16 cellular contexts compared by ENCODE assay signal in genomic region chr6:154239392-154239791, GRCh38.
A peak's percentile ranks its signal among the peaks of the same experiment; 100 is the strongest.
DNase-seq lines count a peak whose midpoint lies in the region; ATAC-seq and TF ChIP-seq lines count a peak whose summit lies in the region.
"Had no signal": no experiment of that assay in that cellular context is flagged by ENCODE, and none has a peak within 500 bp of the region (broad histone marks: within the 10 kb centered on the region; RNA-seq: fewer than 3 reads in every experiment).

No MANE protein-coding gene starts in this region.

- H3K9me3 ChIP-seq in neutrophil = no peaks in the 10 kb centered on the region
- no peaks in the 10 kb centered on the region for H3K9me3 ChIP-seq in testis
- H3K9me3 ChIP-seq: left ventricle myocardium inferior, tibial nerve had no signal

- TF ChIP-seq CTCF in neutrophil (IDR thresholded peaks at IDR 0.05) (no peak), testis (IDR thresholded peaks at IDR 0.05) (no peak)

- H3K4me1 Mint-ChIP-seq in activated naive CD8-positive, alpha-beta T cell (ENCODE audit: low read depth) = peaks cover 85% of the 10 kb centered on the region

- intact Hi-C loops in testis (cut with DNase I; ENCODE audit: low total_unique reads) = no loop called here

- H3K27ac ChIP-seq in neutrophil = peak overlapping the region; percentile 16
- no peak overlapping the region for H3K27ac ChIP-seq in testis
- H3K27ac ChIP-seq: left ventricle myocardium inferior, tibial nerve, VCaP had no signal

- peaks cover 23% of the 10 kb centered on the region for H3K36me3 Mint-ChIP-seq in activated naive CD8-positive, alpha-beta T cell
- H3K36me3 Mint-ChIP-seq: brain had no signal

- no peaks in the 10 kb centered on the region for H3K27me3 Mint-ChIP-seq in activated naive CD8-positive, alpha-beta T cell

- H3K27me3 ChIP-seq in neutrophil (no peaks in the 10 kb centered on the region), testis (no peaks in the 10 kb centered on the region)
- H3K27me3 ChIP-seq: tibial nerve had no signal

- 77 to 95% methylated on average over 7 of the region's 7 CpGs for WGBS in testis, 2 donors

- H3K27ac Mint-ChIP-seq in activated naive CD8-positive, alpha-beta T cell = peak overlapping the region; percentile 98
- H3K27ac Mint-ChIP-seq: activated T-helper 1 cell treated with anti-CD3 and anti-CD28 coated beads, Interleukin-12 subunit alpha, Interleukin-12 subunit beta, Interleukin-2, Interleukin-4 antibody, amounts not matched to agents 30 ng/mL and 10 ng/mL and 1 ng/mL, durations not matched to agents 14 hours and 24 hours and 36 hours; brain had no signal

- H3K4me3 ChIP-seq in neutrophil (ENCODE audit: low read depth in 1 of 2, low read length in 1 of 2) (no peak overlapping the region), testis (no peak overlapping the region)
- H3K4me3 ChIP-seq: left ventricle myocardium inferior, tibial nerve had no signal

- no peak for TF ChIP-seq POLR2A in testis (IDR thresholded peaks at IDR 0.05)

- H3K9me3 Mint-ChIP-seq in activated naive CD8-positive, alpha-beta T cell (ENCODE audit: low read depth) = no peaks in the 10 kb centered on the region
- H3K9me3 Mint-ChIP-seq: brain had no signal

- H3K4me3 Mint-ChIP-seq in activated naive CD8-positive, alpha-beta T cell = peak overlapping the region; percentile 61
- H3K4me3 Mint-ChIP-seq: activated T-helper 1 cell treated with anti-CD3 and anti-CD28 coated beads, Interleukin-12 subunit alpha, Interleukin-12 subunit beta, Interleukin-2, Interleukin-4 antibody, amounts not matched to agents 30 ng/mL and 10 ng/mL and 1 ng/mL, durations not matched to agents 14 hours and 24 hours and 36 hours; brain had no signal

- H3K4me1 ChIP-seq in neutrophil (ENCODE audit: control insufficient read depth in 1 of 2, insufficient read depth in 1 of 2, low read depth in 1 of 2, low read length in 1 of 2) (peaks cover 14 to 15% of the 10 kb centered on the region in 2 experiments), testis (no peaks in the 10 kb centered on the region)
- H3K4me1 ChIP-seq: left ventricle myocardium inferior, tibial nerve had no signal

- H3K36me3 ChIP-seq in neutrophil (peaks cover 20% of the 10 kb centered on the region), testis (ENCODE audit: low read depth, missing control alignments) (no peaks in the 10 kb centered on the region)
- H3K36me3 ChIP-seq: left ventricle myocardium inferior, tibial nerve had no signal

- DNase-seq in activated effector memory CD4-positive, alpha-beta T cell treated with anti-CD3 and anti-CD28 coated beads, Interleukin-2, amount 50 U/mL, for 16 hours = peak; percentile 72
- no peak for DNase-seq in activated effector memory CD4-positive, alpha-beta T cell treated with Interleukin-2 at 50 U/mL for 16 hours
- no peak for DNase-seq in testis
- DNase-seq in effector CD4-positive, alpha-beta T cell = no peak
- DNase-seq: left ventricle myocardium inferior, NCI-H2029, NCI-H510A treated with DMSO at 0.1 percent for 48 hours, PC-3 had no signal

- ATAC-seq in HG03442 (IDR thresholded peaks at IDR 0.05; ENCODE audit: unreplicated experiment) (peak; percentile 42), GM19397 (IDR thresholded peaks at IDR 0.05; ENCODE audit: unreplicated experiment) (no peak)
